In the genomic region with DNA sequence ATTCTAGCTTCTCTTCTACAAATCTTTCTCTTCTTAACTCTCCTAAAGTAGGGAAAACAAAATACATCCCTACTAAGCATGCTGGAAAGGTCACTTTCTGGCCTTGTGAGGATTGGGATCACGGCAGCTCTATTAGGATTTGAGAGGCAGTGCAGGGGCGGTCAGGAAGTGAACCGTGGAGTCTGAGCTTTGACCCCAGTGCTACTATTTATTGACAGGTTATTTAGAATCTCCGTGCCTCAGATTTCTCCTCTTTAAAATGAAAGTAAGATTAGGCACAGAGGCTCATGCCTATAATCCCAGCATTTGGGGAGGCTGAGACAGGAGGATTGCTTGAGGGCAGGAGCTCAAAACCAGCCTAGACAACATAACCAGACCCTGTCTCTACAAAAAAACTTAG, we compare ENCODE assay signal across 23 cellular contexts. TPM values are rescaled to one million over a fixed set of nuclear protein-coding genes. Genes with fewer than 3 reads are reported as not detected.
"Had no signal": no experiment of that assay in that cellular context is flagged by ENCODE, and none has a peak within 500 bp of the region (broad histone marks: within the 10 kb centered on the region; RNA-seq: fewer than 3 reads in every experiment).

No MANE protein-coding gene starts in this region.

- H3K27ac Mint-ChIP-seq: IgD-negative memory B cell had no signal

- FAIRE-seq: HTR-8/SVneo, K562 had no signal

- DNase-seq: Kasumi-1, MM.1S, NCI-H1092 treated with DMSO at 0.1 percent for 48 hours, NCI-H1436, NCI-H187 treated with DMSO at 0.1 percent for 48 hours, NCI-H2029 treated with DMSO at 0.1 percent for 48 hours, NCI-H2171 treated with DMSO at 0.1 percent for 48 hours, NCI-H2227 treated with DMSO at 0.1 percent for 48 hours, NCI-H524 treated with DMSO at 0.1 percent for 48 hours, NCI-H69, NCI-H774, SHP77, SK-N-SH, SW 1271 had no signal

- H3K4me3 Mint-ChIP-seq: IgD-negative memory B cell had no signal

- H3K4me2 ChIP-seq: KMS-11, SK-N-SH had no signal

- H3K27ac ChIP-seq: HL-60, KMS-11, RWPE1 had no signal

- H3K9ac ChIP-seq: KMS-11, SK-N-SH had no signal

- ATAC-seq: K562 had no signal

- H3K9me3 ChIP-seq: SK-N-SH had no signal

- H3K4me3 ChIP-seq: K562 had no signal

- H3K27me3 Mint-ChIP-seq: IgD-negative memory B cell had no signal

- H3K4me1 Mint-ChIP-seq: IgD-negative memory B cell had no signal

- H3K9me2 ChIP-seq: SK-N-SH had no signal

RNA-seq across cellular contexts. Expression of gene CHRM5, which starts 42.0 kb away (rescaled TPM):
- total RNA-seq: K562, M059J, NCI-H460, SK-MEL-5 had no signal
- polyA plus RNA-seq: IgD-negative memory B cell, K562 had no signal
